Comparison of ENCODE assay signal across 8 cellular contexts in the genomic region with DNA sequence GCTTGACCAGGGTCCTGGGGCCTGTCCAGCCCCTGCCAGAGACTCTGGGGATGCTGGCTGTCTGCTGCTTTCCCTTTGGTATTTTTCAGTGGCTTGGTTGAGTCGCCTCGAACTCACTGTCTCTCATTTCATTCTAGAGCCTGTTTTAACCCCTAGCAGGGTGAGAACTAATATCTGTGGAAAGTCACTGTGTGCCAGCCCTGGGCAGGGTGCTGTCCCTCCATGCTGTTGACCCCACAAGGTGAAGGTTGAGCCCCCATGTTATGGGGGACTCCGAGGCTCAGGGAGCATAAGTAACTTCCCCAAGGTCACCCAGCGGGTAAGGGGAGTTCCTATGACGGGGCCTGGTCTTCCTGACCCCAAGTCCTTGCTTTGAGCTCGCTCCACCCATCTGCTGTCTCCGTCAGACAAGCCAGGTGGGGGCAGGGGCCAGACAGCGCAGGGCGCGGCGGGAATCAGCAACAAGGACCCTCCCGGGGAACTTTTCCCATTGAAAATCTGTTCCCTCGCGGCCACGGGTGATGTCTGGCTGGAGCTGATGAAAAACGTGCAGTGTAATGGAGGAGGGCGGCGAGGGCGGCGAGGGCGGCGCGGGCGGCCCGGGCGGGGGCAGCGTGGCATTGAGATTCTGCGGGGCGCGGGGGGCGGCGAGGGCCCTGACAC. TPM values are rescaled to one million over a fixed set of nuclear protein-coding genes. Genes with fewer than 3 reads are reported as not detected.
A peak's percentile ranks its signal among the peaks of the same experiment; 100 is the strongest.
DNase-seq lines count a peak whose midpoint lies in the region; ATAC-seq and TF ChIP-seq lines count a peak whose summit lies in the region.

No MANE protein-coding gene starts in this region.

- TF ChIP-seq POLR2A in stomach (IDR thresholded peaks at IDR 0.05), result no peak

- H3K4me3 Mint-ChIP-seq in CD4-positive, CD25-positive, alpha-beta regulatory T cell, result peak overlapping the region; percentile 33 to 92 (median 88)
- H3K4me3 Mint-ChIP-seq in activated T-helper 1 cell treated with anti-CD3 and anti-CD28 coated beads, Interleukin-12 subunit alpha, Interleukin-12 subunit beta, Interleukin-2, Interleukin-4 antibody, amounts not matched to agents 30 ng/mL and 10 ng/mL and 1 ng/mL, durations not matched to agents 14 hours and 24 hours and 36 hours, result peak overlapping the region; percentile 90

- intact Hi-C loops in activated T-helper 1 cell treated with anti-CD3 and anti-CD28 coated beads, Interleukin-12 subunit alpha, Interleukin-12 subunit beta, Interleukin-2, Interleukin-4 antibody, amounts not matched to agents 30 ng/mL and 10 ng/mL and 1 ng/mL, durations not matched to agents 14 hours and 24 hours and 36 hours (cut with micrococcal nuclease), result loop anchor here (2.0 kb wide), 1 partner anchor 72 kb away; a partner anchor contains a TSS
- intact Hi-C loops in stomach (cut with DNase I; ENCODE audit: low total_unique reads), result no loop called here

- peaks cover 26% of the 10 kb centered on the region for H3K4me1 ChIP-seq in CD4-positive, CD25-positive, alpha-beta regulatory T cell (ENCODE audit: control insufficient read depth, insufficient read depth, low read length, poor library complexity, severe bottlenecking)
- peaks cover 6% of the 10 kb centered on the region for H3K4me1 ChIP-seq in iPS DF 6.9 (ENCODE audit: control insufficient read depth, insufficient read depth, low read length)
- peaks cover 37 to 52% (median 43%) of the 10 kb centered on the region in 4 donors for H3K4me1 ChIP-seq in stomach

- peak overlapping the region in 2 of 3 donors; percentile 55 to 58 for H3K27ac Mint-ChIP-seq in CD4-positive, CD25-positive, alpha-beta regulatory T cell
- peak overlapping the region; percentile 74 for H3K27ac Mint-ChIP-seq in activated T-helper 1 cell treated with anti-CD3 and anti-CD28 coated beads, Interleukin-12 subunit alpha, Interleukin-12 subunit beta, Interleukin-2, Interleukin-4 antibody, amounts not matched to agents 30 ng/mL and 10 ng/mL and 1 ng/mL, durations not matched to agents 14 hours and 24 hours and 36 hours

- no peak for TF ChIP-seq EP300 in stomach (IDR thresholded peaks at IDR 0.05)

- H3K27me3 Mint-ChIP-seq in CD4-positive, CD25-positive, alpha-beta regulatory T cell, result peaks cover 63% of the 10 kb centered on the region
- H3K27me3 Mint-ChIP-seq in activated T-helper 1 cell treated with anti-CD3 and anti-CD28 coated beads, Interleukin-12 subunit alpha, Interleukin-12 subunit beta, Interleukin-2, Interleukin-4 antibody, amounts not matched to agents 30 ng/mL and 10 ng/mL and 1 ng/mL, durations not matched to agents 14 hours and 24 hours and 36 hours (ENCODE audit: insufficient read depth), result peaks cover 38% of the 10 kb centered on the region

- H3K9me3 Mint-ChIP-seq in CD4-positive, CD25-positive, alpha-beta regulatory T cell, result peaks cover 0 to 1% (median 0%) of the 10 kb centered on the region in 7 donors
- no peaks in the 10 kb centered on the region for H3K9me3 Mint-ChIP-seq in activated T-helper 1 cell treated with anti-CD3 and anti-CD28 coated beads, Interleukin-12 subunit alpha, Interleukin-12 subunit beta, Interleukin-2, Interleukin-4 antibody, amounts not matched to agents 30 ng/mL and 10 ng/mL and 1 ng/mL, durations not matched to agents 14 hours and 24 hours and 36 hours

- H3K4me1 Mint-ChIP-seq in CD4-positive, CD25-positive, alpha-beta regulatory T cell, result peaks cover 0 to 30% (median 19%) of the 10 kb centered on the region in 4 donors
- peaks cover 22% of the 10 kb centered on the region for H3K4me1 Mint-ChIP-seq in activated T-helper 1 cell treated with anti-CD3 and anti-CD28 coated beads, Interleukin-12 subunit alpha, Interleukin-12 subunit beta, Interleukin-2, Interleukin-4 antibody, amounts not matched to agents 30 ng/mL and 10 ng/mL and 1 ng/mL, durations not matched to agents 14 hours and 24 hours and 36 hours (ENCODE audit: low read depth)

- H3K4me3 ChIP-seq in CD4-positive, CD25-positive, alpha-beta regulatory T cell (ENCODE audit: low read depth, low read length), result no peak overlapping the region
- H3K4me3 ChIP-seq in HL-60 (replicated peaks; ENCODE audit: insufficient read depth, low read length), result peak overlapping the region; percentile 22
- H3K4me3 ChIP-seq in iPS DF 6.9 (ENCODE audit: low read length), result peak overlapping the region; percentile 39; the same call in 1 of the 2 replicates
- H3K4me3 ChIP-seq in stomach, result peak overlapping the region; percentile 55 to 67 (median 60)

- ATAC-seq in CD4-positive, CD25-positive, alpha-beta regulatory T cell (ENCODE audit: low read depth in 2 of 2), result peak in 1 of 2 donors; percentile 9
- no peak for ATAC-seq in GM19395 (IDR thresholded peaks at IDR 0.05; ENCODE audit: unreplicated experiment)

- H3K9me3 ChIP-seq in CD4-positive, CD25-positive, alpha-beta regulatory T cell (ENCODE audit: control insufficient read depth in 2 of 2, low read length in 2 of 2), result no peaks in the 10 kb centered on the region
- H3K9me3 ChIP-seq in iPS DF 6.9 (ENCODE audit: control insufficient read depth, insufficient read depth, low read length) (no peaks in the 10 kb centered on the region), stomach (no peaks in the 10 kb centered on the region)

- no peak for DNase-seq in CD4-positive, CD25-positive, alpha-beta regulatory T cell
- no peak for DNase-seq in HL-60 (ENCODE audit: low read depth in 1 of 2, low spot score in 1 of 2)
- no peak for DNase-seq in activated T-helper 1 cell treated with anti-CD3 and anti-CD28 coated beads, Interleukin-12 subunit alpha, Interleukin-12 subunit beta, Interleukin-2, Interleukin-4 antibody, amounts not matched to agents 30 ng/mL and 10 ng/mL and 1 ng/mL, durations not matched to agents 14 hours and 24 hours and 36 hours (ENCODE audit: low spot score)
- no peak for DNase-seq in iPS DF 6.9 (ENCODE audit: low read depth, low spot score)
- DNase-seq in stomach, result no peak
- no peak for DNase-seq in iPS-NIHi7 (ENCODE audit: extremely low spot score)
- DNase-seq in mucosa of gallbladder (ENCODE audit: low spot score), result no peak

- no peaks in the 10 kb centered on the region for H3K36me3 Mint-ChIP-seq in CD4-positive, CD25-positive, alpha-beta regulatory T cell
- H3K36me3 Mint-ChIP-seq in activated T-helper 1 cell treated with anti-CD3 and anti-CD28 coated beads, Interleukin-12 subunit alpha, Interleukin-12 subunit beta, Interleukin-2, Interleukin-4 antibody, amounts not matched to agents 30 ng/mL and 10 ng/mL and 1 ng/mL, durations not matched to agents 14 hours and 24 hours and 36 hours (ENCODE audit: low read depth), result peaks cover 9% of the 10 kb centered on the region

- TF ChIP-seq CTCF in HL-60 (IDR thresholded peaks at IDR 0.05; ENCODE audit: insufficient read depth, low read length), result no peak
- TF ChIP-seq CTCF in stomach (IDR thresholded peaks at IDR 0.05), result no peak

- no CpG with 5 or more reads among the region's 32 CpGs for WGBS in iPS DF 6.9 (ENCODE audit: insufficient coverage, insufficient read length)
- 4 to 26% (median 6%) methylated on average over 8 to 32 of the region's 32 CpGs for WGBS in stomach, 5 donors

- no peaks in the 10 kb centered on the region for H3K36me3 ChIP-seq in CD4-positive, CD25-positive, alpha-beta regulatory T cell (ENCODE audit: control insufficient read depth, insufficient read depth, low read length)
- H3K36me3 ChIP-seq in iPS DF 6.9 (ENCODE audit: control insufficient read depth, insufficient read depth, low read length) (no peaks in the 10 kb centered on the region), stomach (peaks cover 0 to 1% (median 1%) of the 10 kb centered on the region in 4 donors)

- no peak overlapping the region for H3K27ac ChIP-seq in CD4-positive, CD25-positive, alpha-beta regulatory T cell (ENCODE audit: insufficient read depth, low read length, poor library complexity, severe bottlenecking)
- H3K27ac ChIP-seq in HL-60 (replicated peaks) (no peak overlapping the region), iPS DF 6.9 (ENCODE audit: low read length) (no peak overlapping the region), stomach (peak overlapping the region in 3 of 5 donors; percentile 34 to 68 (median 52))

- peaks cover 13% of the 10 kb centered on the region for H3K27me3 ChIP-seq in CD4-positive, CD25-positive, alpha-beta regulatory T cell (ENCODE audit: control insufficient read depth, insufficient read depth, low read length)
- H3K27me3 ChIP-seq in HL-60 (ENCODE audit: insufficient read depth, poor library complexity, severe bottlenecking), result peaks cover 27% of the 10 kb centered on the region
- peaks cover 28% of the 10 kb centered on the region for H3K27me3 ChIP-seq in iPS DF 6.9 (ENCODE audit: control insufficient read depth, insufficient read depth, low read length)
- peaks cover 0 to 37% (median 13%) of the 10 kb centered on the region in 3 donors for H3K27me3 ChIP-seq in stomach

RNA-seq across cellular contexts. Expression of a gene that starts 32.8 kb away (rescaled TPM):
- 20.7 TPM for total RNA-seq in CD4-positive, CD25-positive, alpha-beta regulatory T cell
- 10 to 100 TPM in 3 of 4 donors, 1 to 10 TPM in 1; 10.0 to 15.2 (median 13.5) TPM for polyA plus RNA-seq in CD4-positive, CD25-positive, alpha-beta regulatory T cell
- 24.0 and 24.9 TPM in 2 replicates for total RNA-seq in activated T-helper 1 cell treated with anti-CD3 and anti-CD28 coated beads, Interleukin-12 subunit alpha, Interleukin-12 subunit beta, Interleukin-2, Interleukin-4 antibody, amounts not matched to agents 30 ng/mL and 10 ng/mL and 1 ng/mL, durations not matched to agents 14 hours and 24 hours and 36 hours
- total RNA-seq in stomach (10 to 100 TPM in 3 of 5 donors, 1 to 10 TPM in 2; 2.3 to 22.9 (median 14.9) TPM), mucosa of gallbladder (38.3 TPM)
- 10 to 100 TPM in 2 of 3 donors, 1 to 10 TPM in 1; 9.5 to 17.2 (median 11.5) TPM for polyA plus RNA-seq in stomach

RNA-seq across cellular contexts. Expression of a gene that starts 42.5 kb away (rescaled TPM):
- 87.2 TPM for total RNA-seq in CD4-positive, CD25-positive, alpha-beta regulatory T cell
- polyA plus RNA-seq in CD4-positive, CD25-positive, alpha-beta regulatory T cell, result 10 to 100 TPM; 34.6 to 72.0 (median 53.8) TPM
- total RNA-seq in activated T-helper 1 cell treated with anti-CD3 and anti-CD28 coated beads, Interleukin-12 subunit alpha, Interleukin-12 subunit beta, Interleukin-2, Interleukin-4 antibody, amounts not matched to agents 30 ng/mL and 10 ng/mL and 1 ng/mL, durations not matched to agents 14 hours and 24 hours and 36 hours, result 168 and 173 TPM in 2 replicates
- total RNA-seq in stomach (100 to 1,000 TPM in 2 of 5 donors, 10 to 100 TPM in 3; 30.1 to 229 (median 74.0) TPM), mucosa of gallbladder (109 TPM)
- 100 to 1,000 TPM in 1 of 3 donors, 10 to 100 TPM in 2; 23.3 to 230 (median 49.7) TPM for polyA plus RNA-seq in stomach

RNA-seq across cellular contexts. Expression of a gene that starts 50.5 kb away (rescaled TPM):
- not detected for total RNA-seq in CD4-positive, CD25-positive, alpha-beta regulatory T cell
- not detected for polyA plus RNA-seq in CD4-positive, CD25-positive, alpha-beta regulatory T cell
- 0.39 and 0.54 TPM in 2 replicates for total RNA-seq in activated T-helper 1 cell treated with anti-CD3 and anti-CD28 coated beads, Interleukin-12 subunit alpha, Interleukin-12 subunit beta, Interleukin-2, Interleukin-4 antibody, amounts not matched to agents 30 ng/mL and 10 ng/mL and 1 ng/mL, durations not matched to agents 14 hours and 24 hours and 36 hours
- total RNA-seq in stomach (10 to 100 TPM in 2 of 5 donors, 1 to 10 TPM in 2, not detected in 1; 2.2 to 16.3 (median 8.1) TPM), mucosa of gallbladder (3.2 TPM)
- polyA plus RNA-seq in stomach, result 1 to 10 TPM; 2.9 to 8.6 (median 5.2) TPM

Comparison
In these comparisons a context has a peak if more than half of its experiments do, and no peak if none do; other contexts are left out.
1. H3K27ac ChIP-seq: peak in stomach (3 of 5); none in CD4-positive, CD25-positive, alpha-beta regulatory T cell (single experiment), HL-60 (single experiment) and iPS DF 6.9 (single experiment).